ENCODE assay signal across 17 cellular contexts in genomic region chr12:124738636-124739467, GRCh38.
DNase-seq lines count a peak whose midpoint lies in the region; ATAC-seq and TF ChIP-seq lines count a peak whose summit lies in the region.
"Had no signal": no experiment of that assay in that cellular context is flagged by ENCODE, and none has a peak within 500 bp of the region (broad histone marks: within the 10 kb centered on the region; RNA-seq: fewer than 3 reads in every experiment).

No MANE protein-coding gene starts in this region.

- H3K27ac ChIP-seq in sigmoid colon (peak overlapping the region in 3 of 4 donors; percentile 87 to 95 (median 92)), thyroid gland (no peak overlapping the region)
- H3K27ac ChIP-seq: Peyer's patch, thoracic aorta had no signal

- 82 to 89% methylated on average over 34 of the region's 34 CpGs for WGBS in sigmoid colon, 2 donors
- WGBS in thyroid gland, 2 donors, result 65 to 69% methylated on average over 34 of the region's 34 CpGs

- TF ChIP-seq POLR2A in sigmoid colon (IDR thresholded peaks at IDR 0.05) (no peak), thyroid gland (IDR thresholded peaks at IDR 0.05) (no peak)

- H3K27me3 ChIP-seq in sigmoid colon (no peaks in the 10 kb centered on the region), thyroid gland (no peaks in the 10 kb centered on the region)
- H3K27me3 ChIP-seq: Peyer's patch had no signal

- peak; percentile 75 for DNase-seq in HFFc6
- DNase-seq in amniotic epithelial cell (ENCODE audit: low read depth), result peak; percentile 69
- peak; percentile 79 for DNase-seq in foreskin melanocyte
- DNase-seq in sigmoid colon, result no peak
- DNase-seq in activated CD4-positive, alpha-beta T cell treated with anti-CD3 and anti-CD28 coated beads, Interleukin-2, amount 10 ng/mL, durations not matched to agents 7 days and 5 days, result no peak
- DNase-seq in thyroid gland, result no peak
- DNase-seq: activated CD4-positive, alpha-beta T cell treated with anti-CD3 and anti-CD28 coated beads for 48 hours; activated T-cell treated with anti-CD3 and anti-CD28 coated beads, Interleukin-2, amount 50 U/mL, for 4 hours; CD4-positive, alpha-beta memory T cell; GF-D8; NCI-H2081; NCI-H526 treated with DMSO at 0.1 percent for 48 hours; Peyer's patch; T-helper 17 cell had no signal

- H3K9me3 Mint-ChIP-seq in HFFc6, result peaks cover 18% of the 10 kb centered on the region
- no peaks in the 10 kb centered on the region for H3K9me3 Mint-ChIP-seq in activated CD4-positive, alpha-beta T cell treated with anti-CD3 and anti-CD28 coated beads, Interleukin-2, amount 10 ng/mL, durations not matched to agents 7 days and 5 days
- H3K9me3 Mint-ChIP-seq: activated T-cell treated with anti-CD3 and anti-CD28 coated beads, Interleukin-2, amount 50 U/mL, for 4 hours; CD4-positive, alpha-beta memory T cell had no signal

- TF ChIP-seq EP300 in sigmoid colon (IDR thresholded peaks at IDR 0.05), result no peak

- peak overlapping the region; percentile 13; the same call in 1 of the 2 replicates for H3K4me3 Mint-ChIP-seq in HFFc6
- no peak overlapping the region for H3K4me3 Mint-ChIP-seq in activated CD4-positive, alpha-beta T cell treated with anti-CD3 and anti-CD28 coated beads, Interleukin-2, amount 10 ng/mL, durations not matched to agents 7 days and 5 days
- H3K4me3 Mint-ChIP-seq: activated T-cell treated with anti-CD3 and anti-CD28 coated beads, Interleukin-2, amount 50 U/mL, for 4 hours; memory B cell; T-helper 17 cell had no signal

- intact Hi-C loops in sigmoid colon (cut with DNase I) (no loop called here), thyroid gland (cut with DNase I) (no loop called here)

- CTCF ChIA-PET in activated CD4-positive, alpha-beta T cell treated with anti-CD3 and anti-CD28 coated beads, Interleukin-2, amount 10 ng/mL, durations not matched to agents 7 days and 5 days (lab: Charles Lee), result no interaction called here

- peaks cover 43% of the 10 kb centered on the region for H3K4me1 Mint-ChIP-seq in HFFc6 (ENCODE audit: low read depth)
- peaks cover 40% of the 10 kb centered on the region for H3K4me1 Mint-ChIP-seq in activated CD4-positive, alpha-beta T cell treated with anti-CD3 and anti-CD28 coated beads, Interleukin-2, amount 10 ng/mL, durations not matched to agents 7 days and 5 days

- no peak for ATAC-seq in GM18870 (IDR thresholded peaks at IDR 0.05; ENCODE audit: unreplicated experiment)
- ATAC-seq: activated T-cell treated with anti-CD3 and anti-CD28 coated beads, Interleukin-2, amount 50 U/mL, for 4 hours; T-helper 17 cell had no signal

- peak overlapping the region; percentile 40 for H3K27ac Mint-ChIP-seq in HFFc6
- H3K27ac Mint-ChIP-seq in activated CD4-positive, alpha-beta T cell treated with anti-CD3 and anti-CD28 coated beads, Interleukin-2, amount 10 ng/mL, durations not matched to agents 7 days and 5 days, result no peak overlapping the region
- H3K27ac Mint-ChIP-seq: memory B cell, T-helper 17 cell had no signal

- H3K4me3 ChIP-seq in sigmoid colon, result no peak overlapping the region
- no peak overlapping the region for H3K4me3 ChIP-seq in thyroid gland (replicated peaks in 1 of 3)
- H3K4me3 ChIP-seq: Peyer's patch, thoracic aorta had no signal

- H3K27me3 Mint-ChIP-seq in HFFc6 (ENCODE audit: insufficient read depth), result peaks cover 5% of the 10 kb centered on the region; the same call in 1 of the 2 replicates
- peaks cover 11% of the 10 kb centered on the region for H3K27me3 Mint-ChIP-seq in activated CD4-positive, alpha-beta T cell treated with anti-CD3 and anti-CD28 coated beads, Interleukin-2, amount 10 ng/mL, durations not matched to agents 7 days and 5 days

- peaks cover 7% of the 10 kb centered on the region; the same call in 1 of the 2 replicates for H3K36me3 Mint-ChIP-seq in HFFc6 (ENCODE audit: low read depth)
- H3K36me3 Mint-ChIP-seq in activated CD4-positive, alpha-beta T cell treated with anti-CD3 and anti-CD28 coated beads, Interleukin-2, amount 10 ng/mL, durations not matched to agents 7 days and 5 days (ENCODE audit: low read depth), result no peaks in the 10 kb centered on the region
- H3K36me3 Mint-ChIP-seq: CD4-positive, alpha-beta memory T cell; memory B cell had no signal

- H3K9me3 ChIP-seq in sigmoid colon (no peaks in the 10 kb centered on the region), thyroid gland (no peaks in the 10 kb centered on the region)
- H3K9me3 ChIP-seq: Peyer's patch, thoracic aorta had no signal

- H3K36me3 ChIP-seq in sigmoid colon, result no peaks in the 10 kb centered on the region
- H3K36me3 ChIP-seq in thyroid gland, result no peaks in the 10 kb centered on the region
- H3K36me3 ChIP-seq: Peyer's patch, thoracic aorta had no signal

- H3K4me1 ChIP-seq in sigmoid colon (peaks cover 0 to 36% (median 35%) of the 10 kb centered on the region in 4 donors), thyroid gland (peaks cover 0 to 4% of the 10 kb centered on the region in 2 donors)
- H3K4me1 ChIP-seq: Peyer's patch had no signal

- TF ChIP-seq CTCF in HFFc6 (IDR thresholded peaks at IDR 0.05) (no peak), sigmoid colon (IDR thresholded peaks at IDR 0.05) (no peak), thyroid gland (IDR thresholded peaks at IDR 0.05) (no peak)

- POLR2A ChIA-PET in activated CD4-positive, alpha-beta T cell treated with anti-CD3 and anti-CD28 coated beads, Interleukin-2, amount 10 ng/mL, durations not matched to agents 7 days and 5 days (lab: Charles Lee), result no interaction called here

Comparison
In these comparisons a context has a peak if more than half of its experiments do, and no peak if none do; other contexts are left out.
1. DNase-seq: peak in HFFc6 (single experiment), amniotic epithelial cell (single experiment) and foreskin melanocyte (single experiment); none in sigmoid colon (single experiment), activated CD4-positive, alpha-beta T cell treated with anti-CD3 and anti-CD28 coated beads, Interleukin-2, amount 10 ng/mL, durations not matched to agents 7 days and 5 days (single experiment) and thyroid gland (0 of 2).
2. H3K27ac ChIP-seq: peak in sigmoid colon (3 of 4); none in thyroid gland (0 of 3).